In the genomic region with DNA sequence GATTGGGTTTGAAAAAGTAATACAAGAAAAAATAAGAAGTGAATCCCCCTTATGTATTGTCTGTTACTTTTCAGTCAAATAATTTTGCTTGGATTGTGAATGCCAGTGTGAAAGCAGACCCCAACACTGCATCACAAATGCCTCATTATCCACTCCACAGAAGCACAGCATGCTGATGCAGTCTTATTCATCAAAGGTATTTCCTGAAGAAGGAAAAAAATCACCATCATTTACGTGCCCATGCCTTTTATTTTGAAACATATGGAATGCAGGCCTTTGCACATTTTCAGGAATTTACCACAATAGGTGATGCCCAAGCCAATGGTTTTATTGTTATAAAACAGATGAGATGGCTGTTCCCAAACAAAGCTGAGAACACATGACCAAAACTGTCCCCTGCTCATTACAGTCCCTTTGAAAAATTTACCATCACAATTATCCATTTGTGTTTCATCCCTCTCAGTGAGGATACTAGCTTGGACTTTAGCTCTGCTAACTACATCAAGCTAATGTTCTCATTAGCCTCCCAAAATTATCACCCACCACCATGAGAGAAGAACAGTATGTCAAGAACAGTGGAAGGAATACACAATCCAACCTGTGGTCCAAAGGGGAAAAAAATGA, we compare ENCODE assay signal across 20 cellular contexts.
"Had no signal": no experiment of that assay in that cellular context is flagged by ENCODE, and none has a peak within 500 bp of the region (broad histone marks: within the 10 kb centered on the region; RNA-seq: fewer than 3 reads in every experiment).

No MANE protein-coding gene starts in this region.

- H3K36me3 ChIP-seq: colonic mucosa, ovary, right atrium auricular region, stomach, thoracic aorta, transverse colon had no signal

- H3K27ac ChIP-seq: colonic mucosa, foreskin keratinocyte, ovary, right atrium auricular region, stomach, thoracic aorta, transverse colon had no signal

- H3K27ac Mint-ChIP-seq: naive B cell, nephron progenitor cell had no signal

- H3K27me3 Mint-ChIP-seq: naive B cell had no signal

- H3K9me3 ChIP-seq: colonic mucosa, right atrium auricular region, thoracic aorta had no signal

- H3K4me3 Mint-ChIP-seq: naive B cell, nephron progenitor cell had no signal

- H3K4me1 ChIP-seq: colonic mucosa, foreskin keratinocyte, right atrium auricular region, stomach, transverse colon had no signal

- H3K4me3 ChIP-seq: colonic mucosa, lung, ovary, right atrium auricular region, stomach, thoracic aorta, transverse colon had no signal

- H3K4me1 Mint-ChIP-seq: naive B cell, nephron progenitor cell had no signal

- H3K27me3 ChIP-seq: colonic mucosa, foreskin keratinocyte, ovary, right atrium auricular region, stomach, transverse colon had no signal

- DNase-seq: colonic mucosa; dermis blood vessel endothelial cell; erythroblast; foreskin keratinocyte; left colon; left ventricle myocardium superior; mesenchymal stem cell; naive B cell; nephron progenitor cell; nucleus accumbens; ovary; small intestine; stimulated activated CD4-positive, alpha-beta T cell treated with anti-CD3 and anti-CD28 coated beads, Interleukin-12 subunit alpha, Interleukin-12 subunit beta, amount 100 ng/mL, for 4 hours; stimulated activated naive CD4-positive, alpha-beta T cell; stomach; substantia nigra; transverse colon had no signal
